11 cellular contexts compared by ENCODE assay signal in the genomic region with DNA sequence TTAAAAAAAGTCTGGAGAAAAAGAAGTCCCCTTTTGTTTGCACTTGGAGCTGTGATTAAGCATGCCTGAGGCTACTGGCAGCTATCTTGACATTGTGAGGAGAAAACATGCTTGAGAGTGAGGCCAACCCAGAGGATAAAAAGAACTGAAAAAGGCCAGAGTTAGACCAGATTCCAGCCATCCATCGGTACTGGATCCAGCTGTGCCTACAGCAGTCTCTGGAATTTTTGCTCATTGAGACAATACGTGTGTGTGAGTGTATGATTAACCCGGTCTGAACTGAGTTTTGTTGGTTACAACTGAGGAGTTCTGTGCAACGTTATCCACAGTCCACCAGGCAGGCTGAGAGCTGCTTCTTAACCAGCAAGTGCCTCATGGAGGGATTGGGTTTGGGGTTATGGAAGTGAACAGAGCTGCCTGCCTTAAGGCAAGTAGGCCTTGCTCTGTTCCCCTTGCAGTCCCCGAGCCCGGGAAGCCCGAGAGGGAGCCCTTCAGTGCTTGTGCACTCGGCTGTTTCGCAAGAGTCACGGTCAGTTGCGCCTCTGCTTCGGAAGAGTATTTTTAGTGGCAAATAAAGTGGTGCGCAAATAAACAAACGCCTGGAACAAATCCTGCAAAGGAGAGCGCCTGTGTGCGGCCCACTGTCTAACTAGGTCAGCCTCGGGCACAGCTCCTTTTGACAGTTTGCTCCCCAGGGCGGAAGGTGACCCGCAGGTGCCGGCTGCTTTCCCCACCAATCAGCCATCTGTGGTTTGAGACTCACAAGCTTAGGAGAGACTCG. TPM values are rescaled to one million over a fixed set of nuclear protein-coding genes. Genes with fewer than 3 reads are reported as not detected.
DNase-seq lines count a peak whose midpoint lies in the region; ATAC-seq lines count a peak whose summit lies in the region.
"Had no signal": no experiment of that assay in that cellular context is flagged by ENCODE, and none has a peak within 500 bp of the region (broad histone marks: within the 10 kb centered on the region; RNA-seq: fewer than 3 reads in every experiment).

No MANE protein-coding gene starts in this region.

- no peak overlapping the region for H4K12ac ChIP-seq in trophoblast cell (ENCODE audit: low read depth, low read length)

- no peaks in the 10 kb centered on the region for H3K36me3 ChIP-seq in trophoblast cell (ENCODE audit: control insufficient read depth in 1 of 2, insufficient read depth in 2 of 2, low read length in 2 of 2)

- no peak overlapping the region for H2BK12ac ChIP-seq in trophoblast cell (ENCODE audit: low read length)

- H3K4me3 ChIP-seq in trophoblast cell (ENCODE audit: low read depth, low read length): no peak overlapping the region

- H2AFZ ChIP-seq in trophoblast cell (ENCODE audit: insufficient read depth, low read length, poor library complexity): no peak overlapping the region

- no peak overlapping the region for H4K8ac ChIP-seq in trophoblast cell (ENCODE audit: low read depth, low read length)

- H2BK5ac ChIP-seq in trophoblast cell (ENCODE audit: low read depth, low read length, poor library complexity): no peak overlapping the region

- no peaks in the 10 kb centered on the region for H3K79me2 ChIP-seq in trophoblast cell (ENCODE audit: control insufficient read depth, insufficient read depth, low read length, poor library complexity)

- no peaks in the 10 kb centered on the region for H3K79me1 ChIP-seq in trophoblast cell (ENCODE audit: low read length)

- peaks cover 2% of the 10 kb centered on the region for H3K9me3 ChIP-seq in trophoblast cell (ENCODE audit: insufficient read depth, low read depth, low read length)

- H3K27ac ChIP-seq in trophoblast cell (ENCODE audit: low read depth, low read length): peak overlapping the region; percentile 13

- no peak overlapping the region for H3K23ac ChIP-seq in trophoblast cell (ENCODE audit: low read length)

- DNase-seq in DMS79 treated with DMSO at 0.1 percent for 48 hours (lab: John Stamatoyannopoulos, UW): peak; percentile 81
- peak; percentile 46 to 77 for DNase-seq in NCI-H526 (lab: John Stamatoyannopoulos, UW)
- DNase-seq in fibroblast of peridontal ligament (ENCODE audit: extremely low read depth): peak; percentile 18
- DNase-seq in trophoblast cell: peak in 1 of 2 donors; percentile 59
- DNase-seq in OCI-M1 (lab: John Stamatoyannopoulos, UW): no peak
- no peak for DNase-seq in NCI-H2081 treated with DMSO at 0.1 percent for 48 hours (lab: John Stamatoyannopoulos, UW)
- DNase-seq: NCI-H2171; stimulated activated CD4-positive, alpha-beta T cell treated with anti-CD3 and anti-CD28 coated beads, Interleukin-4, amount 100 ng/mL, for 4 hours had no signal

- H3K14ac ChIP-seq in trophoblast cell (ENCODE audit: low read length): no peak overlapping the region

- H3K4ac ChIP-seq in trophoblast cell (ENCODE audit: low read depth, low read length): no peak overlapping the region

- H3K18ac ChIP-seq in trophoblast cell (ENCODE audit: low read length): no peak overlapping the region

- no peaks in the 10 kb centered on the region for H3K27me3 ChIP-seq in trophoblast cell (ENCODE audit: insufficient read depth, low read length)

- no peak overlapping the region for H2BK120ac ChIP-seq in trophoblast cell (ENCODE audit: insufficient read depth, low read length, poor library complexity)

- no peak for ATAC-seq in HG02938 (IDR thresholded peaks at IDR 0.05; ENCODE audit: unreplicated experiment)
- no peak for ATAC-seq in HG03460 (IDR thresholded peaks at IDR 0.05; ENCODE audit: unreplicated experiment)
- ATAC-seq: HCT116 had no signal

- peaks cover 4 to 8% of the 10 kb centered on the region in 2 experiments for H3K4me1 ChIP-seq in trophoblast cell (ENCODE audit: control insufficient read depth in 1 of 2, insufficient read depth in 2 of 2, low read length in 2 of 2)

- peak overlapping the region; percentile 8 for H3K4me2 ChIP-seq in trophoblast cell (ENCODE audit: low read length)

- WGBS in trophoblast cell (ENCODE audit: extremely low coverage, insufficient coverage, insufficient read length): no CpG with 5 or more reads among the region's 21 CpGs

- no peak overlapping the region for H2AK5ac ChIP-seq in trophoblast cell (ENCODE audit: low read length)

- H3K9ac ChIP-seq in trophoblast cell (ENCODE audit: low read length): no peak overlapping the region

- H4K91ac ChIP-seq in trophoblast cell (ENCODE audit: low read depth, low read length): no peak overlapping the region

RNA-seq across cellular contexts. Expression of gene LGI2, which starts 57.1 kb away (rescaled TPM):
- 0.78 and 0.79 TPM in 2 replicates for polyA plus RNA-seq in trophoblast cell (2013)

Comparison
In these comparisons a context has a peak if more than half of its experiments do, and no peak if none do; other contexts are left out.
1. DNase-seq: peak in DMS79 treated with DMSO at 0.1 percent for 48 hours (single experiment), NCI-H526 (2 of 2) and fibroblast of peridontal ligament (single experiment); none in OCI-M1 (single experiment) and NCI-H2081 treated with DMSO at 0.1 percent for 48 hours (single experiment).